ENCODE assay signal across 9 cellular contexts in the genomic region with DNA sequence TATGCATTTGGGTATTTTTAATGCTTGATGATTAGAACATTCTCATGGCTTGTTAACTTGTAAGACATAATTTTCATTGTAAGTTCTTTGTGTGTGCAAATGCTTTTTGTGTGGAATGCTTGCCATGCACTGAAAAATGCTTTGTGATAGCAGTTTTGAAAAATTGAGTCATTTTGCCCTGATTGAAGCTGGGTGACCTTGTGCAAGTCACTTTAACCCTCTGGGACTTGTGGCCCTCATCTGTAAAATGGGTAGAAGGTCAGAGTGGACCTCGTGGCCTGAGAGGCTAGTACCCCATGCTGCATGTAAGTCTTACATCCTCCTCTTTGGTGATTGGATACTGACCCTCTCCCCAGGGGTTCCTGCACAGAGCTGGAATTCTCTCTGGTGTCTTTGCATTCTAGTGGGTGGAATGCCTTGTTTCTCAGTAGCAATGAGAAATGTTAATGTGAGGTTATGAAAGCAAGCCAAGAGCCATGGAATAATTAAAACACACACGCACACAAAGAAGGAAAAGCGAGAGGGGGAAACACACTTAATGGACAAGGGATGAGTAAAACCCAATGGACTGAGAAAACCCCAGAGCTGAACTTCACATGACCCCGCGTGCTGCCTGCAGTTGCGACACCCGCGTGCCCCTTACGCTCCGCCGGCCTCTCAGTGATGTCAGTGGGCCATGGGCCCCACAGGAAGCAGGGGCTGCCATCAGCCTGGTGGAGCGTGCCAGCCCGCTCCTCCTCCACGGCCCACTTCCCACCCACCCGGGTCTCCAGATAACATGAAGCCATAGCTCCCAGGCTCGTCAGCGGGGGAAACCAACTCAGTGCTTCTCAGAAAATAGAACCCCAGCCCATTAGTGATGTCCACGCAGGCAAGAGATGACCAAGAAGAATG. TPM values are rescaled to one million over a fixed set of nuclear protein-coding genes. Genes with fewer than 3 reads are reported as not detected.
DNase-seq lines count a peak whose midpoint lies in the region; ATAC-seq and TF ChIP-seq lines count a peak whose summit lies in the region.
"Had no signal": no experiment of that assay in that cellular context is flagged by ENCODE, and none has a peak within 500 bp of the region (broad histone marks: within the 10 kb centered on the region; RNA-seq: fewer than 3 reads in every experiment).

No MANE protein-coding gene starts in this region.

- peak; percentile 85 for DNase-seq in GM06990 (ENCODE audit: extremely low read depth, insufficient read length)
- DNase-seq in RPMI7951 (ENCODE audit: low read depth) = peak; percentile 99
- DNase-seq in fibroblast of villous mesenchyme (ENCODE audit: low read depth) = peak; percentile 99
- DNase-seq in retina = peak; percentile 82
- DNase-seq in NCI-H2107 (lab: John Stamatoyannopoulos, UW) = no peak
- DNase-seq in NCI-H82 (lab: John Stamatoyannopoulos, UW) = no peak

- no peak overlapping the region for H3K4me3 ChIP-seq in GM06990 (replicated peaks; ENCODE audit: low read depth, low read length)
- no peak overlapping the region for H3K4me3 ChIP-seq in fibroblast of villous mesenchyme (ENCODE audit: low read depth, low read length)

- no peaks in the 10 kb centered on the region for H3K36me3 ChIP-seq in GM06990 (ENCODE audit: control insufficient read depth, insufficient read depth, low read length)
- H3K36me3 ChIP-seq: neutrophil had no signal

- peak; percentile 55 for ATAC-seq in HG02610 (IDR thresholded peaks at IDR 0.05; ENCODE audit: unreplicated experiment)
- ATAC-seq in GM19328 (IDR thresholded peaks at IDR 0.05; ENCODE audit: unreplicated experiment) = no peak

- no peaks in the 10 kb centered on the region for H3K27me3 ChIP-seq in GM06990 (replicated peaks; ENCODE audit: control insufficient read depth, insufficient read depth, low read length)
- H3K27me3 ChIP-seq: neutrophil had no signal

- TF ChIP-seq CTCF in GM06990 (IDR thresholded peaks at IDR 0.05; ENCODE audit: insufficient read depth, low read length, poor library complexity, severe bottlenecking) (no peak), fibroblast of villous mesenchyme (IDR thresholded peaks at IDR 0.05; ENCODE audit: insufficient read depth, low read depth, low read length) (no peak)

RNA-seq across cellular contexts. Expression of a gene that starts 44.0 kb away (rescaled TPM):
- 17.7 and 19.7 TPM in 2 replicates for total RNA-seq in RPMI7951 (2014; rRNA removed; shearing (Covaris generic))
- 30.3 and 67.8 TPM in 2 replicates for total RNA-seq in fibroblast of villous mesenchyme

Comparison
In these comparisons a context has a peak if more than half of its experiments do, and no peak if none do; other contexts are left out.
1. DNase-seq: peak in GM06990 (single experiment), RPMI7951 (single experiment), fibroblast of villous mesenchyme (single experiment) and retina (single experiment); none in NCI-H2107 (single experiment) and NCI-H82 (single experiment).